ENCODE assay signal across 8 cellular contexts in the genomic region with DNA sequence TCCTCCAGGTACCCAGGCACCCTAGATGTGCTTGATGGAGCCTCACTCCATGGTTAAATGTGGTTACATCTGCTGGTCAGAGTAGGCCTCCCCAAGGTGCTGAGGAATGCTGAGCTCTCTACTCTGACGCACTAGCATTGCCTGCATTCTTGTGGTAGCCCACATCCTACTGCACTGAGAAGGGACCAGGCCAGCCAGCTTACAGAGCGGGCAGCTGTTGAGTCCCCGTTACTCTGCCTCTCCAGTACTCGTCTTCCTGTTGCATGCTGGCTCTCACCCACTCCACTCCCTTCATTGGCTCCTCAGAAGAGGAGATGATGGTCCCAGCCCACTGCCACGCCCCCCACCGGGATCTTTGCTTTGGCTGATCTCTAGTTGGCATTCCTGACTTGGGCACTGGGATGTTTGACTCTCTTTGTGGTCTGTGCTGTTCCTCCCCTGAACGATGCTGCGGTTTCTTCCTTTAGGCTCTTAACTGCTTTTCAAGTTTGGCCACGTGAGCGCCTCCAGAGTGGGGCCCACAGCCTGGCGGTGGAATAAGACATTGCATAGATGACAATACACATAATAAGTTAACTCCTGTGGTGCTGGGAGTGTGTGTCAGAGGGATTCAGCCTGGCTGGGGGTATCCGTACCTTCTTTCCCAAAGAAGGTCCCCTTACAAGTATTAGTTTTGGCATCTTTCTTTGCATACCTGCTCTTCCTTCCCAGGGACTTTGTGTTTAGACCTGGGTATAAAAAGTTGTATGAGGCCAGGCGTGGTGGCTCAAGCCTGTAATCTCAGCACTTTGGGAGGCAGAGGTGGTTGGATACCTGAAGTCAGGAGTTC. TPM values are rescaled to one million over a fixed set of nuclear protein-coding genes. Genes with fewer than 3 reads are reported as not detected.
A peak's percentile ranks its signal among the peaks of the same experiment; 100 is the strongest.
DNase-seq lines count a peak whose midpoint lies in the region; ATAC-seq and TF ChIP-seq lines count a peak whose summit lies in the region.

No MANE protein-coding gene starts in this region.

- intact Hi-C loops in Calu3 (cut with micrococcal nuclease; ENCODE audit: unreplicated experiment) (loop anchor here (5.0 kb wide), 1 partner anchor 373 kb away; the partner anchor contains the start of gene ZSCAN20), OCI-LY7 (cut with micrococcal nuclease; ENCODE audit: unreplicated experiment) (no loop called here)

- peaks cover 6% of the 10 kb centered on the region for H3K4me1 ChIP-seq in OCI-LY7 (ENCODE audit: insufficient read depth, low read length, poor library complexity, severe bottlenecking)

- no peak overlapping the region for H3K4me2 ChIP-seq in OCI-LY7 (ENCODE audit: low read length)

- no peaks in the 10 kb centered on the region for H3K27me3 Mint-ChIP-seq in Calu3 (ENCODE audit: unreplicated experiment)
- H3K27me3 Mint-ChIP-seq in activated T-cell treated with anti-CD3 and anti-CD28 coated beads, Interleukin-2, amount 50 U/mL, for 4 hours (ENCODE audit: low read depth), result no peaks in the 10 kb centered on the region

- ATAC-seq in activated T-cell treated with anti-CD3 and anti-CD28 coated beads, Interleukin-2, amount 50 U/mL, for 4 hours, result peak; percentile 94 to 96
- ATAC-seq in GM19328 (IDR thresholded peaks at IDR 0.05; ENCODE audit: unreplicated experiment) (no peak), HG02884 (IDR thresholded peaks at IDR 0.05; ENCODE audit: unreplicated experiment) (no peak)

- TF ChIP-seq CTCF in Calu3 (IDR thresholded peaks at IDR 0.05; ENCODE audit: unreplicated experiment) (peak; percentile 54), OCI-LY7 (conservative IDR thresholded peaks at IDR 0.05; ENCODE audit: low read length) (peak; percentile 37; the same call in 1 of the 2 replicates)

- peak overlapping the region; percentile 32; the same call in 1 of the 2 replicates for H2AFZ ChIP-seq in OCI-LY7 (ENCODE audit: low read length)

- CTCF ChIA-PET in Calu3 (lab: Charles Lee) (interaction anchor here (0.6 to 1.0 kb wide), 5 partner anchors 13 to 160 kb away, joined by 3 to 15 read pairs (median 3); partner anchors contain the start of gene TRIM62), OCI-LY7 (lab: Charles Lee; ENCODE audit: unreplicated experiment) (no interaction called here)

- BruUV-seq in Calu3 (replicated peaks; lab: Mats Ljungman, UMichigan), result no TSS peak
- BruUV-seq in OCI-LY7 (replicated peaks; lab: Mats Ljungman, UMichigan), result no TSS peak

- peak overlapping the region; percentile 83 for H3K27ac Mint-ChIP-seq in Calu3 (ENCODE audit: unreplicated experiment)

- H3K27ac ChIP-seq in OCI-LY7 (ENCODE audit: low read depth, low read length, poor library complexity, severe bottlenecking), result no peak overlapping the region

- no peaks in the 10 kb centered on the region for H4K20me1 ChIP-seq in OCI-LY7 (ENCODE audit: insufficient read depth, low read length)

- H3K9me3 Mint-ChIP-seq in Calu3 (ENCODE audit: low read depth, unreplicated experiment), result no peaks in the 10 kb centered on the region
- no peaks in the 10 kb centered on the region for H3K9me3 Mint-ChIP-seq in activated T-cell treated with anti-CD3 and anti-CD28 coated beads, Interleukin-2, amount 50 U/mL, for 4 hours

- POLR2A ChIA-PET in OCI-LY7 (lab: Charles Lee), result interaction anchor here (1.4 kb wide), 1 partner anchor 27 kb away, joined by 4 read pairs; no protein-coding TSS in a partner anchor

- H3K36me3 Mint-ChIP-seq in Calu3 (ENCODE audit: insufficient read depth, unreplicated experiment), result peaks cover 10% of the 10 kb centered on the region
- H3K36me3 Mint-ChIP-seq in activated T-cell treated with anti-CD3 and anti-CD28 coated beads, Interleukin-2, amount 50 U/mL, for 4 hours (ENCODE audit: insufficient read depth), result no peaks in the 10 kb centered on the region

- H3K4me3 ChIP-seq in OCI-LY7 (ENCODE audit: low read depth, low read length, poor library complexity, severe bottlenecking), result no peak overlapping the region

- H3K9me2 ChIP-seq in OCI-LY7 (ENCODE audit: insufficient read depth, low read length), result no peaks in the 10 kb centered on the region

- no peaks in the 10 kb centered on the region for H3K9me3 ChIP-seq in OCI-LY7 (ENCODE audit: low read length)

- DNase-seq in Calu3, result peak; percentile 92
- peak; percentile 100 for DNase-seq in HCEC 1CT
- DNase-seq in OCI-LY7 (ENCODE audit: low spot score), result peak; percentile 20
- DNase-seq in activated T-cell treated with anti-CD3 and anti-CD28 coated beads, Interleukin-2, amount 50 U/mL, for 4 hours, result peak; percentile 39
- peak; percentile 100 for DNase-seq in glomerular visceral epithelial cell (ENCODE audit: extremely low spot score)
- DNase-seq in stimulated activated CD4-positive, alpha-beta T cell treated with anti-CD3 and anti-CD28 coated beads, Interleukin-4, amount 100 ng/mL, for 4 hours, result peak; percentile 37 to 49

- H3K79me2 ChIP-seq in OCI-LY7 (ENCODE audit: insufficient read depth, low read depth, low read length), result no peaks in the 10 kb centered on the region

- no peaks in the 10 kb centered on the region for H3K36me3 ChIP-seq in OCI-LY7 (ENCODE audit: insufficient read depth, low read length)

- H3K4me3 Mint-ChIP-seq in Calu3 (ENCODE audit: low read depth, unreplicated experiment), result no peak overlapping the region
- peak overlapping the region; percentile 50 for H3K4me3 Mint-ChIP-seq in activated T-cell treated with anti-CD3 and anti-CD28 coated beads, Interleukin-2, amount 50 U/mL, for 4 hours

- peaks cover 17% of the 10 kb centered on the region for H3K4me1 Mint-ChIP-seq in Calu3 (ENCODE audit: low read depth, unreplicated experiment)
- peaks cover 50% of the 10 kb centered on the region for H3K4me1 Mint-ChIP-seq in activated T-cell treated with anti-CD3 and anti-CD28 coated beads, Interleukin-2, amount 50 U/mL, for 4 hours (ENCODE audit: low read depth)

RNA-seq across cellular contexts. Expression of gene AZIN2, which starts 18.6 kb away (rescaled TPM):
- total RNA-seq in Calu3 (2022) (3.3 and 3.6 TPM in 2 replicates), OCI-LY7 (2022) (0.27 and 0.94 TPM in 2 replicates)
- total RNA-seq in OCI-LY7 (2014; rRNA removed; shearing (Covaris generic)), result 0.63 and 1.3 TPM in 2 replicates
- 1 to 10 TPM in 2 of 3 donors, under 1 TPM in 1; 0.30 to 2.2 (median 1.4) TPM for total RNA-seq in activated T-cell treated with anti-CD3 and anti-CD28 coated beads, Interleukin-2, amount 50 U/mL, for 4 hours

Comparison
In these comparisons a context has a peak if more than half of its experiments do, and no peak if none do; other contexts are left out.
1. DNase-seq: peak in every context shown above with its lines; median percentile 100 in HCEC 1CT; 100 in glomerular visceral epithelial cell; 92 in Calu3; 43 in stimulated activated CD4-positive, alpha-beta T cell treated with anti-CD3 and anti-CD28 coated beads, Interleukin-4, amount 100 ng/mL, for 4 hours; 39 in activated T-cell treated with anti-CD3 and anti-CD28 coated beads, Interleukin-2, amount 50 U/mL, for 4 hours; 20 in OCI-LY7.
2. ATAC-seq: peak in activated T-cell treated with anti-CD3 and anti-CD28 coated beads, Interleukin-2, amount 50 U/mL, for 4 hours (2 of 2); none in GM19328 (single experiment) and HG02884 (single experiment).